ENCODE assay signal across 1 cellular context in genomic region chr19:11506101-11506555, GRCh38.
TF ChIP-seq lines count a peak whose summit lies in the region.

No MANE protein-coding gene starts in this region.

TF ChIP-seq in GM12878, 131 proteins besides CTCF, POLR2A, EP300 and RAD21:
- TF ChIP-seq RAD51 (IDR thresholded peaks at IDR 0.05) (no peak), STAT1 (conservative IDR thresholded peaks at IDR 0.05) (no peak), CHD2 (IDR thresholded peaks at IDR 0.05; ENCODE audit: borderline replicate concordance, low read depth, low read length) (no peak), NR2C1 (IDR thresholded peaks at IDR 0.05) (no peak), ZNF217 (IDR thresholded peaks at IDR 0.05) (no peak), ATF3 (IDR thresholded peaks at IDR 0.05; ENCODE audit: borderline replicate concordance, extremely low read depth, low read depth, low read length) (no peak), ZNF687 (IDR thresholded peaks at IDR 0.05) (peak; percentile 53; the same call in 1 of the 2 replicates), SMAD1 (IDR thresholded peaks at IDR 0.05; ENCODE audit: low read depth, partially characterized antibody) (no peak), KDM1A (IDR thresholded peaks at IDR 0.05; ENCODE audit: borderline replicate concordance) (no peak), E2F8 (IDR thresholded peaks at IDR 0.05; ENCODE audit: low read depth, partially characterized antibody) (peak; percentile 11), LARP7 (IDR thresholded peaks at IDR 0.05) (no peak), JUNB (IDR thresholded peaks at IDR 0.05) (no peak), CREB1 (IDR thresholded peaks at IDR 0.05; ENCODE audit: low read depth) (no peak), CBX3 (IDR thresholded peaks at IDR 0.05; ENCODE audit: borderline replicate concordance, low read depth) (no peak), NBN (IDR thresholded peaks at IDR 0.05) (0 out of 2 replicates have a peak, but pooled peaks have one; percentile 54), RELA (IDR thresholded peaks at IDR 0.05; ENCODE audit: borderline replicate concordance, partially characterized antibody) (no peak), SPI1 (IDR thresholded peaks at IDR 0.05; ENCODE audit: borderline replicate concordance, insufficient read depth, low read depth, low read length) (peak; percentile 47; the same call in 1 of the 2 replicates), POLR2AphosphoS5 (IDR thresholded peaks at IDR 0.05; ENCODE audit: low read length) (no peak), BMI1 (IDR thresholded peaks at IDR 0.05; ENCODE audit: borderline replicate concordance) (no peak), CREM (IDR thresholded peaks at IDR 0.05; ENCODE audit: low read depth) (no peak), RELB (IDR thresholded peaks at IDR 0.05; ENCODE audit: low read depth) (0 out of 2 replicates have a peak, but pooled peaks have one; percentile 6)
